ENCODE assay signal across 2 cellular contexts in the genomic region with DNA sequence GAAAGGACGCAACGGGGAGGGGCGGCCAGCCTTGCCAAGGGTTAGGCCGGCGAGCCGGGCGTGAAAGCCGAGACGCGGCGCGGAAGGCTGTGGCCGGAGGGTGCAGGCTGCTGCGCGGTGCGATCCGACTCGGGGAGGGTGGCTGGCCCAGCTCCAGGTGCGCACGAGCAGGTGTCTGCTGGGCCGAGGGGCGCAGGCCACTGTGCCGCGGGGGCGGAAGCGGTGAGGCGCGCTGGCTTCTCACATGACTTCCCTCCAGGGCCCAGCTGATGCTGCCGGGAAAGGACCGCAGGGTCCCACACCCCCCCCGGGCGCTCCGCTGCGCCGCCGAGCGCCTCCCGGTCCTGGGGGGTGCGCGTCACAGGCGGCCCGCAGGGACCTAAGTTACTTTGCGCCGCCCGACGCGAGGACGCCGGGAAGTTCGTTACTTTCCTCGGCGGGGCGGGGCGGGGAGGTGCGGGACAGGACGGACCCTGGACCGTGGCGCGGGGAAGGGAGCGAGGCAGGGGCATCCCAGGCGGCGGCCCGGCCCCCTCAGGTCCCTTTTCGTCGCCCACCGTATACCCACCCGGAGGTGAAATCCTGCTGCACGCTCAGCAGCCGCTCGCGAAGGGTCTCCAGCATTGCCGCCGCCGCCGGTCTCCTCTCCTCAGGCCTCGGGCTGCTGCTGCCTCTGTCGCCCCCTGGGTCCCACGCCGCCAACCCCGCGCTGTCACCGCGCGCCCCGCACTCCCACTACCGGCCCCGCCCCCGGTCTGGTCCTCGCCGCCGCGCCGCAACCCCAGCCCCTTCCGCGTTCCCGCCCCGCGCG.
A peak's percentile ranks its signal among the peaks of the same experiment; 100 is the strongest.
TF ChIP-seq lines count a peak whose summit lies in the region.

TSS of gene DTNBP1 (minus strand) at position 783 of the 811 bp plus-strand sequence. CDS start at position 624, 159 bp downstream.

TF ChIP-seq in Ishikawa, 13 proteins besides CTCF, POLR2A, EP300 and RAD21 (continued from another document):
- TF ChIP-seq REST (IDR thresholded peaks at IDR 0.05; ENCODE audit: low read depth) (no peak), YY1 (IDR thresholded peaks at IDR 0.05; ENCODE audit: low read depth) (0 out of 2 replicates have a peak, but pooled peaks have one; percentile 26)
- TF ChIP-seq, protein P1, sequence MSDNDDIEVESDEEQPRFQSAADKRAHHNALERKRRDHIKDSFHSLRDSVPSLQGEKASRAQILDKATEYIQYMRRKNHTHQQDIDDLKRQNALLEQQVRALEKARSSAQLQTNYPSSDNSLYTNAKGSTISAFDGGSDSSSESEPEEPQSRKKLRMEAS (IDR thresholded peaks at IDR 0.05) = peak; percentile 74
TF ChIP-seq in Ishikawa: peak in this region for 9.

TF ChIP-seq in SK-N-SH treated with all-trans-retinoic acid at 6 μM for 48 hours, 23 proteins besides CTCF, POLR2A, EP300 and RAD21 (continued from another document):
- TF ChIP-seq, protein P2, sequence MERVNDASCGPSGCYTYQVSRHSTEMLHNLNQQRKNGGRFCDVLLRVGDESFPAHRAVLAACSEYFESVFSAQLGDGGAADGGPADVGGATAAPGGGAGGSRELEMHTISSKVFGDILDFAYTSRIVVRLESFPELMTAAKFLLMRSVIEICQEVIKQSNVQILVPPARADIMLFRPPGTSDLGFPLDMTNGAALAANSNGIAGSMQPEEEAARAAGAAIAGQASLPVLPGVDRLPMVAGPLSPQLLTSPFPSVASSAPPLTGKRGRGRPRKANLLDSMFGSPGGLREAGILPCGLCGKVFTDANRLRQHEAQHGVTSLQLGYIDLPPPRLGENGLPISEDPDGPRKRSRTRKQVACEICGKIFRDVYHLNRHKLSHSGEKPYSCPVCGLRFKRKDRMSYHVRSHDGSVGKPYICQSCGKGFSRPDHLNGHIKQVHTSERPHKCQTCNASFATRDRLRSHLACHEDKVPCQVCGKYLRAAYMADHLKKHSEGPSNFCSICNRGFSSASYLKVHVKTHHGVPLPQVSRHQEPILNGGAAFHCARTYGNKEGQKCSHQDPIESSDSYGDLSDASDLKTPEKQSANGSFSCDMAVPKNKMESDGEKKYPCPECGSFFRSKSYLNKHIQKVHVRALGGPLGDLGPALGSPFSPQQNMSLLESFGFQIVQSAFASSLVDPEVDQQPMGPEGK (CRISPR knock-in tag; IDR thresholded peaks at IDR 0.05; ENCODE audit: borderline replicate concordance) = 0 out of 2 replicates have a peak, but pooled peaks have one; percentile 36
